24 cellular contexts compared by ENCODE assay signal in the genomic region with DNA sequence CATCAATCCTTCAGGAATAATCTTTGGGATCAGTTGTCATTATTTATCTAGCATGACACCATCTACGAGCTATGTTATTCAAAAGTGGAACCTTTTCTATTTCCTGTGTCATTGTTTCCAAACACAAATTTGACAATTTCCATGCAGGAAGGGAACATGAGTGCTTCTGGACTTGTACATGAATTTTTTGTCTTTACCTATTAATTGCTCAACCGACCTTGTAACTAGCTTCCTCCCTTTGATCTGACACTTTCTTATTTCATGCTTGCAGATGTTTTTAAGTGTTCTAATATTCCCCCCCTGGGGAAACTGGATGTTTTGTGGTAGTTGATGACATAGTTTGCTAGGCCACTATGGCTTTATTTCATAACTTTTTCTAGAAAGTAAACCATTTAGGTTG.
"Had no signal": no experiment of that assay in that cellular context is flagged by ENCODE, and none has a peak within 500 bp of the region (broad histone marks: within the 10 kb centered on the region; RNA-seq: fewer than 3 reads in every experiment).

No MANE protein-coding gene starts in this region.

- H3K4me3 ChIP-seq: esophagus squamous epithelium had no signal

- H3K36me3 Mint-ChIP-seq: activated naive CD8-positive, alpha-beta T cell had no signal

- H3K4me3 Mint-ChIP-seq: activated CD4-positive, alpha-beta memory T cell treated with anti-CD3 and anti-CD28 coated beads, Interleukin-2, amount 10 ng/mL, durations not matched to agents 7 days and 5 days; activated CD4-positive, alpha-beta T cell treated with anti-CD3 and anti-CD28 coated beads, Interleukin-2, amount 10 ng/mL, durations not matched to agents 7 days and 5 days; activated naive CD8-positive, alpha-beta T cell; activated T-cell treated with anti-CD3 and anti-CD28 coated beads, Interleukin-2, amount 50 U/mL, for 24 hours; activated T-cell treated with anti-CD3 and anti-CD28 coated beads, Interleukin-2, amount 50 U/mL, for 72 hours had no signal

- H3K27ac Mint-ChIP-seq: activated CD4-positive, alpha-beta memory T cell treated with anti-CD3 and anti-CD28 coated beads, Interleukin-2, amount 10 ng/mL, durations not matched to agents 7 days and 5 days; activated CD4-positive, alpha-beta T cell treated with anti-CD3 and anti-CD28 coated beads, Interleukin-2, amount 10 ng/mL, durations not matched to agents 7 days and 5 days; activated naive CD8-positive, alpha-beta T cell; activated T-cell treated with anti-CD3 and anti-CD28 coated beads, Interleukin-2, amount 50 U/mL, for 24 hours; activated T-cell treated with anti-CD3 and anti-CD28 coated beads, Interleukin-2, amount 50 U/mL, for 72 hours had no signal

- H3K9me3 ChIP-seq: esophagus squamous epithelium had no signal

- H3K36me3 ChIP-seq: esophagus squamous epithelium had no signal

- H3K4me1 ChIP-seq: esophagus squamous epithelium had no signal

- H3K27ac ChIP-seq: epithelial cell of prostate, esophagus squamous epithelium had no signal

- ATAC-seq: activated T-cell treated with anti-CD3 and anti-CD28 coated beads, Interleukin-2, amount 50 U/mL, for 72 hours had no signal

- H3K27me3 Mint-ChIP-seq: activated CD4-positive, alpha-beta memory T cell treated with anti-CD3 and anti-CD28 coated beads, Interleukin-2, amount 10 ng/mL, durations not matched to agents 7 days and 5 days; activated CD4-positive, alpha-beta T cell treated with anti-CD3 and anti-CD28 coated beads, Interleukin-2, amount 10 ng/mL, durations not matched to agents 7 days and 5 days; activated naive CD8-positive, alpha-beta T cell; activated T-cell treated with anti-CD3 and anti-CD28 coated beads, Interleukin-2, amount 50 U/mL, for 24 hours had no signal

- FAIRE-seq: astrocyte, endometrium, endothelial cell of umbilical vein had no signal

- DNase-seq: activated CD4-positive, alpha-beta memory T cell treated with anti-CD3 and anti-CD28 coated beads, Interleukin-2, amount 10 ng/mL, durations not matched to agents 7 days and 5 days; activated CD4-positive, alpha-beta T cell treated with anti-CD3 and anti-CD28 coated beads for 1 hour; activated CD4-positive, alpha-beta T cell treated with anti-CD3 and anti-CD28 coated beads for 4 hours; activated CD4-positive, alpha-beta T cell treated with anti-CD3 and anti-CD28 coated beads, Interleukin-2, amount 10 ng/mL, durations not matched to agents 7 days and 5 days; activated CD4-positive, alpha-beta T cell treated with anti-CD3 and anti-CD28 coated beads, Interleukin-2, amount 50 U/mL, for 4 hours; activated CD8-positive, alpha-beta memory T cell treated with anti-CD3 and anti-CD28 coated beads, Interleukin-2, amount 50 U/mL, for 48 hours; activated gamma-delta T cell; activated naive CD4-positive, alpha-beta T cell; activated naive CD4-positive, alpha-beta T cell treated with anti-CD3 and anti-CD28 coated beads, Interleukin-2, amount 50 U/mL, for 16 hours; activated T-cell treated with anti-CD3 and anti-CD28 coated beads for 4 hours; activated T-cell treated with anti-CD3 and anti-CD28 coated beads, Interleukin-2, amount 50 U/mL, for 24 hours; activated T-cell treated with anti-CD3 and anti-CD28 coated beads, Interleukin-2, amount 50 U/mL, for 72 hours; amniotic stem cell; anterior cingulate cortex; caudate nucleus; effector CD8-positive, alpha-beta T cell; esophagus squamous epithelium; foreskin melanocyte; T-helper 2 cell had no signal

- H3K9me3 Mint-ChIP-seq: activated CD4-positive, alpha-beta T cell treated with anti-CD3 and anti-CD28 coated beads, Interleukin-2, amount 10 ng/mL, durations not matched to agents 7 days and 5 days had no signal

- H3K4me1 Mint-ChIP-seq: activated CD4-positive, alpha-beta memory T cell treated with anti-CD3 and anti-CD28 coated beads, Interleukin-2, amount 10 ng/mL, durations not matched to agents 7 days and 5 days; activated CD4-positive, alpha-beta T cell treated with anti-CD3 and anti-CD28 coated beads, Interleukin-2, amount 10 ng/mL, durations not matched to agents 7 days and 5 days had no signal

- H3K27me3 ChIP-seq: esophagus squamous epithelium had no signal
